Comparison of ENCODE assay signal across 8 cellular contexts in the genomic region with DNA sequence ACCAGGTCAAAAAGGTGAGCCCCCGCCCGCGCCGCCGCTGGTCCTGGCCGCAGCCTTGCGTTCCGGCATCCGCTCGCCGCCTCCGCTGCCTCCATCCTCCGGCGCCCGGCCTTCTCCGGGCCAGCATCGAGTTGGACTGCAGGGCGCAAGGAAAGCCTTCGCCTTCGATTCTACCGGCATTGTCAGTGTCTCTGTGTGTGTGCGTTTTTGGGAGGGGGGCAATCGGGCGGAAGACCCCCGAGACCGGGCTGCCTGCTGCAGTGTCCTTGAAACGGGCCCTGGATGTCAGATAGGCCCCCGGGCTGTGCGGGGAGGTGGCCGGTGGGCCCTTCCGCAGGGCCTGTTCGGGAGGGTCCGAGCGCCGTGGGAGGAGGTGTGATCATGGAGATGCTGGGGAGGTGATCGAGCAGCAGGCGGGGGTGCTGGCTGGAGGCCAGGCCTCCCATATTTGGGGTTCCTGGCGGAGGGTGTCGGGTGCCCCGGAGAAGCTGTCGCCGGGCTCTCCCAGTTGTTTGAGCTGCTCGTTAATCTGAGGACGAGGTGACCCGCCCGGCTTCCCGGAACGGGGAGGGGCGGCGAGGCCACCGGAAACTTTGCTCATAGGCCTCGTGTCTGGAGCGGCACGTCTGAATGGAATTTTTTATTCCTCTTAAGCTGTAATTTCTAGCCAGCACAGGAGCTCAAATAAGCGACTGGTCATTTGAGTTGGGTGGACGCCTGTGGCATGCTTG. TPM values are rescaled to one million over a fixed set of nuclear protein-coding genes. Genes with fewer than 3 reads are reported as not detected.
DNase-seq lines count a peak whose midpoint lies in the region; ATAC-seq, FAIRE-seq and TF ChIP-seq lines count a peak whose summit lies in the region.

No MANE protein-coding gene starts in this region.

- H3K36me3 ChIP-seq in skeletal muscle satellite cell (ENCODE audit: insufficient read depth, low read length): no peaks in the 10 kb centered on the region

- FAIRE-seq in D721Med (lab: Jason Lieb, UNC): no peak

- H3K27ac ChIP-seq in right cardiac atrium (ENCODE audit: low read length): peak overlapping the region; percentile 90

- H3K27me3 Mint-ChIP-seq in T-helper 1 cell treated with Interleukin-12 subunit alpha and Interleukin-12 subunit beta and Interleukin-4 antibody, amounts not matched to agents 30 μg/mL and 1 μg/mL, for 36 hours (ENCODE audit: low read depth): peaks cover 3% of the 10 kb centered on the region

- peaks cover 30% of the 10 kb centered on the region for H3K4me1 Mint-ChIP-seq in T-helper 1 cell treated with Interleukin-12 subunit alpha and Interleukin-12 subunit beta and Interleukin-4 antibody, amounts not matched to agents 30 μg/mL and 1 μg/mL, for 36 hours (ENCODE audit: low read depth)

- peak overlapping the region; percentile 91 for H3K9ac ChIP-seq in skeletal muscle satellite cell (ENCODE audit: low read depth, low read length)

- H3K4me2 ChIP-seq in skeletal muscle satellite cell (ENCODE audit: low read length): peak overlapping the region; percentile 87

- H3K27me3 ChIP-seq in right cardiac atrium (ENCODE audit: control insufficient read depth, insufficient read depth): no peaks in the 10 kb centered on the region
- H3K27me3 ChIP-seq in skeletal muscle satellite cell (ENCODE audit: control insufficient read depth, insufficient read depth, low read length): no peaks in the 10 kb centered on the region

- ATAC-seq in HG03066 (IDR thresholded peaks at IDR 0.05; ENCODE audit: low read depth, unreplicated experiment) (peak; percentile 25), right cardiac atrium (peak; percentile 79 to 86)

- peak overlapping the region; percentile 95 for H3K27ac Mint-ChIP-seq in T-helper 1 cell treated with Interleukin-12 subunit alpha and Interleukin-12 subunit beta and Interleukin-4 antibody, amounts not matched to agents 30 μg/mL and 1 μg/mL, for 36 hours

- H3K4me3 ChIP-seq in right cardiac atrium (ENCODE audit: low read length): peak overlapping the region; percentile 73
- peak overlapping the region; percentile 96 for H3K4me3 ChIP-seq in skeletal muscle satellite cell (ENCODE audit: low read length)

- H3K4me3 Mint-ChIP-seq in T-helper 1 cell treated with Interleukin-12 subunit alpha and Interleukin-12 subunit beta and Interleukin-4 antibody, amounts not matched to agents 30 μg/mL and 1 μg/mL, for 36 hours: peak overlapping the region; percentile 93

- H3K9me3 ChIP-seq in right cardiac atrium (ENCODE audit: control insufficient read depth, low read length): no peaks in the 10 kb centered on the region
- H3K9me3 ChIP-seq in skeletal muscle satellite cell (replicated peaks; ENCODE audit: low read length): no peaks in the 10 kb centered on the region

- DNase-seq in NCI-H82 (lab: John Stamatoyannopoulos, UW) (peak; percentile 52), NCI-H82 treated with DMSO at 0.1 percent for 48 hours (lab: John Stamatoyannopoulos, UW; ENCODE audit: unreplicated experiment) (no peak), amniotic epithelial cell (ENCODE audit: low read depth) (peak; percentile 23), right cardiac atrium (peak; percentile 93 to 94 (median 94)), D721Med (ENCODE audit: insufficient read length, low spot score) (no peak)

- WGBS in right cardiac atrium: under 1% methylated on average over 56 of the region's 56 CpGs

- peaks cover 6% of the 10 kb centered on the region for H3K36me3 Mint-ChIP-seq in T-helper 1 cell treated with Interleukin-12 subunit alpha and Interleukin-12 subunit beta and Interleukin-4 antibody, amounts not matched to agents 30 μg/mL and 1 μg/mL, for 36 hours (ENCODE audit: low read depth)

- H3K9me3 Mint-ChIP-seq in T-helper 1 cell treated with Interleukin-12 subunit alpha and Interleukin-12 subunit beta and Interleukin-4 antibody, amounts not matched to agents 30 μg/mL and 1 μg/mL, for 36 hours: no peaks in the 10 kb centered on the region

- H3K4me1 ChIP-seq in right cardiac atrium (ENCODE audit: control insufficient read depth, insufficient read depth, low read length) (peaks cover 27% of the 10 kb centered on the region), skeletal muscle satellite cell (ENCODE audit: control insufficient read depth, insufficient read depth, low read length) (peaks cover 46% of the 10 kb centered on the region)

- intact Hi-C loops in right cardiac atrium (cut with DNase I): loop anchor here in 2 of 4 donors (5.0 to 10.0 kb wide), 3 partner anchors 54 to 73 kb away; no protein-coding TSS in a partner anchor

- TF ChIP-seq CTCF in D721Med (IDR thresholded peaks at IDR 0.05; ENCODE audit: insufficient read depth, missing control alignments): no peak

RNA-seq across cellular contexts. Expression of a gene that starts 40.9 kb away (rescaled TPM):
- total RNA-seq in right cardiac atrium: 100 to 1,000 TPM; 270 to 313 (median 287) TPM
- 165 TPM for polyA plus RNA-seq in right cardiac atrium
- total RNA-seq in skeletal muscle satellite cell (2012; rRNA removed): 106 and 109 TPM in 2 replicates

Comparison
In these comparisons a context has a peak if more than half of its experiments do, and no peak if none do; other contexts are left out.
1. DNase-seq: peak in NCI-H82 (single experiment), amniotic epithelial cell (single experiment) and right cardiac atrium (3 of 3); none in NCI-H82 treated with DMSO at 0.1 percent for 48 hours (single experiment) and D721Med (single experiment).